21 cellular contexts compared by ENCODE assay signal in the genomic region with DNA sequence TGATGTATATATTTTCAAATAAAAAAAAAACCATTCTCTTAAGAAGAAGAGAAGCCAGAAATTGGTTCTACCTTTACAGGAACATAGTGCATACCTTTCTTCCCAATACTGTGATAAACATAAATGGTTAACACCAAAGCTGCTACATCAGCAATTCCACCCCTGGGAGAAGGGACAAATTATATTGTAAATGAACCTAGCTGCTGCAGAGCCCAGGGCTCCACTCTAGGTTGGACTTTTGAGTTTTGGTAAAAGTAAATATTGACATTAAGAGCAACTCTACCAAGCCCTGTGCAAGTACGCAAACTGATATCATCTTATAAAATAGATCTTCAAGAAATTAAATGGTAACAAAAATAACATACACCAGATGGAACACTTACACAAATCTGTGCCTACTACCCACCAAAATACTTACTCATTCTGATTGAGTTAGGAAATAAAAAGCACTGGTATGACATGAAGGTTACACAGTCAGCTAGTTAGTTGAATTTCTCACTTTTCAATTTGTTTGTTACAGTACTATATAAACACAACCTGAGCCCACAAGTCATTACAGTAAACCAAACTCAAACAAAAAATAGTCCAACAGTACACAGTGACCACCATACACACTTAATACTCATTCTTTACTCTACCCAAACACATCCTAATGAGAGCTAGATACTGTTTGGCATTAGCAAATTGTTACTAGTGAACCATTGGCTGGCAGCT.
DNase-seq lines count a peak whose midpoint lies in the region; ATAC-seq, FAIRE-seq and TF ChIP-seq lines count a peak whose summit lies in the region.
"Had no signal": no experiment of that assay in that cellular context is flagged by ENCODE, and none has a peak within 500 bp of the region (broad histone marks: within the 10 kb centered on the region; RNA-seq: fewer than 3 reads in every experiment).

No MANE protein-coding gene starts in this region.

- CTCF ChIA-PET in HepG2 (lab: Yijun Ruan, JAX; ENCODE audit: low intra/inter-chr PET ratio, low total read pairs) = no interaction called here

- no peak overlapping the region for H3K9ac ChIP-seq in HepG2 (ENCODE audit: insufficient read depth, low read depth, low read length)
- H3K9ac ChIP-seq: BLaER1 had no signal

- H3K9me3 Mint-ChIP-seq in naive thymus-derived CD8-positive, alpha-beta T cell = peaks cover 0 to 2% (median 0%) of the 10 kb centered on the region in 9 donors
- no peaks in the 10 kb centered on the region for H3K9me3 Mint-ChIP-seq in effector memory CD8-positive, alpha-beta T cell
- H3K9me3 Mint-ChIP-seq: CD8-positive, alpha-beta T cell; H9 had no signal

- H2AFZ ChIP-seq in HepG2 (ENCODE audit: low read length) (no peak overlapping the region), osteoblast (ENCODE audit: low read length) (no peak overlapping the region)

- H3K27me3 Mint-ChIP-seq in naive thymus-derived CD8-positive, alpha-beta T cell = peaks cover 27 to 49% (median 29%) of the 10 kb centered on the region in 5 donors
- H3K27me3 Mint-ChIP-seq in effector memory CD8-positive, alpha-beta T cell = peaks cover 30 to 37% of the 10 kb centered on the region in 2 donors

- H4K20me1 ChIP-seq in HepG2 (ENCODE audit: insufficient read depth, low read length) = no peaks in the 10 kb centered on the region
- H4K20me1 ChIP-seq in osteoblast (ENCODE audit: insufficient read depth, low read length) = no peaks in the 10 kb centered on the region
- H4K20me1 ChIP-seq: BLaER1 had no signal

- no peak overlapping the region for H3K27ac ChIP-seq in HepG2 (ENCODE audit: extremely low read length, insufficient read depth, low read length)
- H3K27ac ChIP-seq in osteoblast (ENCODE audit: low read depth, low read length) = no peak overlapping the region
- H3K27ac ChIP-seq: 22Rv1, BLaER1, HL-60 had no signal

- POLR2A ChIA-PET in HepG2 (lab: Yijun Ruan, JAX) = no interaction called here
- POLR2A ChIA-PET in naive thymus-derived CD8-positive, alpha-beta T cell (lab: Charles Lee) = no interaction called here

- TF ChIP-seq CTCF in HepG2 (CRISPR knock-in tag; IDR thresholded peaks at IDR 0.05) (no peak), osteoblast (IDR thresholded peaks at IDR 0.05; ENCODE audit: extremely low read depth, low read depth, low read length) (no peak)

- H3K9me3 ChIP-seq in HepG2 (ENCODE audit: low read length) (no peaks in the 10 kb centered on the region), osteoblast (ENCODE audit: low read depth, low read length) (no peaks in the 10 kb centered on the region)
- H3K9me3 ChIP-seq: BLaER1 had no signal

- no TSS peak for BruUV-seq in HepG2 (replicated peaks; lab: Mats Ljungman, UMichigan)

- in situ Hi-C loops in HepG2 (cut with HindIII; ENCODE audit: extremely low pct_ligation_motif_present, low pct_unique_long_range_greater_than_20kb) = no loop called here

- H3K27me3 ChIP-seq in HepG2 (ENCODE audit: control insufficient read depth in 1 of 2, insufficient read depth in 2 of 2, low read length in 2 of 2) (peaks cover 0 to 2% of the 10 kb centered on the region in 2 experiments; a peak in 2 of 5 replicates), osteoblast (ENCODE audit: insufficient read depth, low read length) (no peaks in the 10 kb centered on the region)
- H3K27me3 ChIP-seq: BLaER1 had no signal

- ATAC-seq in HepG2 (peak; percentile 82), GM19452 (IDR thresholded peaks at IDR 0.05; ENCODE audit: unreplicated experiment) (no peak)
- no peak for ATAC-seq in naive thymus-derived CD8-positive, alpha-beta T cell
- no peak for ATAC-seq in effector memory CD8-positive, alpha-beta T cell (replicated peaks)
- ATAC-seq: CD8-positive, alpha-beta T cell had no signal

- TF ChIP-seq EP300 in HepG2 (IDR thresholded peaks at IDR 0.05; ENCODE audit: low read depth in 2 of 2, low read length in 2 of 2) (no peak), HepG2 (CRISPR knock-in tag; IDR thresholded peaks at IDR 0.05; ENCODE audit: borderline replicate concordance) (no peak)

- no peaks in the 10 kb centered on the region for H3K36me3 ChIP-seq in HepG2 (replicated peaks in 1 of 2; ENCODE audit: control insufficient read depth in 1 of 2, insufficient read depth in 2 of 2, low read length in 2 of 2)
- no peaks in the 10 kb centered on the region for H3K36me3 ChIP-seq in osteoblast (ENCODE audit: insufficient read depth, low read length)
- H3K36me3 ChIP-seq: BLaER1 had no signal

- WGBS in HepG2 (ENCODE audit: low lambda C conversion rate) = 0% methylated on average over 1 of the region's 1 CpG

- no peak overlapping the region for H3K27ac Mint-ChIP-seq in naive thymus-derived CD8-positive, alpha-beta T cell
- H3K27ac Mint-ChIP-seq in effector memory CD8-positive, alpha-beta T cell = no peak overlapping the region
- H3K27ac Mint-ChIP-seq: CD14-positive monocyte; CD8-positive, alpha-beta T cell; IgD-negative memory B cell had no signal

- H3K4me3 Mint-ChIP-seq in naive thymus-derived CD8-positive, alpha-beta T cell = no peak overlapping the region
- H3K4me3 Mint-ChIP-seq in effector memory CD8-positive, alpha-beta T cell = no peak overlapping the region
- H3K4me3 Mint-ChIP-seq: CD14-positive monocyte; CD8-positive, alpha-beta T cell; H9; IgD-negative memory B cell had no signal

- no peaks in the 10 kb centered on the region for H3K36me3 Mint-ChIP-seq in naive thymus-derived CD8-positive, alpha-beta T cell
- no peaks in the 10 kb centered on the region for H3K36me3 Mint-ChIP-seq in effector memory CD8-positive, alpha-beta T cell (ENCODE audit: insufficient read depth)
- H3K36me3 Mint-ChIP-seq: CD14-positive monocyte; CD8-positive, alpha-beta T cell; IgD-negative memory B cell had no signal

- no peak for TF ChIP-seq RAD21 in HepG2 (CRISPR knock-in tag; IDR thresholded peaks at IDR 0.05)

- H3K79me2 ChIP-seq in HepG2 (ENCODE audit: insufficient read depth, low read length) (no peaks in the 10 kb centered on the region), osteoblast (ENCODE audit: insufficient read depth, low read length) (no peaks in the 10 kb centered on the region)

- H3K4me3 ChIP-seq in HepG2 (replicated peaks in 1 of 3; ENCODE audit: insufficient read depth in 1 of 3, low read depth in 2 of 3, low read length in 3 of 3) (no peak overlapping the region), osteoblast (ENCODE audit: insufficient read depth, low read length) (no peak overlapping the region)
- H3K4me3 ChIP-seq: BLaER1 had no signal

- no peak overlapping the region for H3K4me2 ChIP-seq in HepG2 (ENCODE audit: low read depth, low read length)
- H3K4me2 ChIP-seq in osteoblast (ENCODE audit: insufficient read depth, low read length) = no peak overlapping the region
- H3K4me2 ChIP-seq: BLaER1 had no signal

- intact Hi-C loops in HepG2 (cut with micrococcal nuclease; ENCODE audit: unreplicated experiment) = no loop called here

- H3K4me1 Mint-ChIP-seq in naive thymus-derived CD8-positive, alpha-beta T cell = no peaks in the 10 kb centered on the region
- no peaks in the 10 kb centered on the region for H3K4me1 Mint-ChIP-seq in effector memory CD8-positive, alpha-beta T cell (ENCODE audit: low read depth in 2 of 2)
- H3K4me1 Mint-ChIP-seq: CD14-positive monocyte, IgD-negative memory B cell had no signal

- no peak for FAIRE-seq in HepG2 (lab: Jason Lieb, UNC)
- FAIRE-seq: G401.6, GM12891, GM19239 had no signal

- DNase-seq in NCI-H2171 treated with DMSO at 0.1 percent for 48 hours (lab: John Stamatoyannopoulos, UW) (peak; percentile 25), NCI-H2171 (lab: John Stamatoyannopoulos, UW) (no peak), NCI-H69 (lab: John Stamatoyannopoulos, UW) (peak; percentile 25), HepG2 (ENCODE audit: low spot score) (no peak), osteoblast (ENCODE audit: insufficient read length, low spot score, missing footprints) (peak; percentile 15)
- no peak for DNase-seq in naive thymus-derived CD8-positive, alpha-beta T cell
- DNase-seq in effector memory CD8-positive, alpha-beta T cell = no peak
- DNase-seq: Calu3; CD8-positive, alpha-beta T cell; GOT3; H9; KG1 had no signal

- H3K4me1 ChIP-seq in HepG2 (ENCODE audit: insufficient read depth, low read length) (peaks cover 12% of the 10 kb centered on the region), osteoblast (ENCODE audit: insufficient read depth, low read length) (no peaks in the 10 kb centered on the region)

- no peak for TF ChIP-seq POLR2A in HepG2 (IDR thresholded peaks at IDR 0.05; ENCODE audit: insufficient read depth in 1 of 2, low read depth in 2 of 2, low read length in 2 of 2)

TF ChIP-seq in HepG2, 621 proteins besides CTCF, POLR2A, EP300 and RAD21 (continues in another document):
- TF ChIP-seq, protein P1, sequence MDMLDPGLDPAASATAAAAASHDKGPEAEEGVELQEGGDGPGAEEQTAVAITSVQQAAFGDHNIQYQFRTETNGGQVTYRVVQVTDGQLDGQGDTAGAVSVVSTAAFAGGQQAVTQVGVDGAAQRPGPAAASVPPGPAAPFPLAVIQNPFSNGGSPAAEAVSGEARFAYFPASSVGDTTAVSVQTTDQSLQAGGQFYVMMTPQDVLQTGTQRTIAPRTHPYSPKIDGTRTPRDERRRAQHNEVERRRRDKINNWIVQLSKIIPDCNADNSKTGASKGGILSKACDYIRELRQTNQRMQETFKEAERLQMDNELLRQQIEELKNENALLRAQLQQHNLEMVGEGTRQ (IDR thresholded peaks at IDR 0.05; ENCODE audit: low read depth, low read length) = no peak
- TF ChIP-seq, protein P1 (CRISPR knock-in tag; IDR thresholded peaks at IDR 0.05; ENCODE audit: borderline replicate concordance) = no peak
- TF ChIP-seq SPEN (CRISPR knock-in tag; IDR thresholded peaks at IDR 0.05; ENCODE audit: low read depth) (no peak), HHEX (CRISPR knock-in tag; IDR thresholded peaks at IDR 0.05) (peak; percentile 77), KAT8 (CRISPR knock-in tag; IDR thresholded peaks at IDR 0.05) (no peak), FOXA1 (IDR thresholded peaks at IDR 0.05) (peak; percentile 74), FOXA1 (CRISPR knock-in tag; IDR thresholded peaks at IDR 0.05) (no peak), PCBP1 (IDR thresholded peaks at IDR 0.05; ENCODE audit: borderline replicate concordance, low read depth, low read length) (no peak), TARDBP (CRISPR knock-in tag; IDR thresholded peaks at IDR 0.05) (no peak), ZNF652 (CRISPR knock-in tag; IDR thresholded peaks at IDR 0.05; ENCODE audit: borderline replicate concordance, low read depth) (peak; percentile 43; the same call in 1 of the 2 replicates), MAFF (IDR thresholded peaks at IDR 0.05; ENCODE audit: low read depth, low read length) (peak; percentile 94), TBX3 (IDR thresholded peaks at IDR 0.05; ENCODE audit: borderline replicate concordance) (peak; percentile 87; the same call in 1 of the 2 replicates)

Comparison
In these comparisons a context has a peak if more than half of its experiments do, and no peak if none do; other contexts are left out.
1. DNase-seq: peak in NCI-H2171 treated with DMSO at 0.1 percent for 48 hours (single experiment), NCI-H69 (single experiment) and osteoblast (single experiment); none in NCI-H2171 (single experiment), HepG2 (single experiment), naive thymus-derived CD8-positive, alpha-beta T cell (0 of 10) and effector memory CD8-positive, alpha-beta T cell (0 of 3).